7 cellular contexts compared by ENCODE assay signal in genomic region chrX:56728752-56729151, GRCh38. TPM values are rescaled to one million over a fixed set of nuclear protein-coding genes. Genes with fewer than 3 reads are reported as not detected.
DNase-seq lines count a peak whose midpoint lies in the region; ATAC-seq and TF ChIP-seq lines count a peak whose summit lies in the region.

No MANE protein-coding gene starts in this region.

- no peaks in the 10 kb centered on the region for H3K9me2 ChIP-seq in HCT116 (ENCODE audit: insufficient read depth)

- H3K27ac Mint-ChIP-seq in activated naive CD8-positive, alpha-beta T cell treated with anti-CD3 and anti-CD28 coated beads, Interleukin-2, amount 50 U/mL, for 24 hours = peak overlapping the region; percentile 86
- H3K27ac Mint-ChIP-seq in immature natural killer cell = peak overlapping the region; percentile 86 to 88 (median 87)

- ATAC-seq in HCT116 = peak; percentile 67
- no peak for ATAC-seq in activated naive CD8-positive, alpha-beta T cell treated with anti-CD3 and anti-CD28 coated beads, Interleukin-2, amount 50 U/mL, for 24 hours

- H2AFZ ChIP-seq in HCT116 (ENCODE audit: low read depth, low read length, poor library complexity, severe bottlenecking) = peak overlapping the region; percentile 59

- TF ChIP-seq CTCF in GM12865 (IDR thresholded peaks at IDR 0.05; ENCODE audit: insufficient read depth, low read depth, low read length, missing control alignments) (no peak), HCT116 (IDR thresholded peaks at IDR 0.05 in 2 of 3, conservative IDR thresholded peaks at IDR 0.05 in 1 of 3; ENCODE audit: borderline replicate concordance in 1 of 3, insufficient read depth in 1 of 3, low read depth in 2 of 3, low read length in 2 of 3) (no peak)

- intact Hi-C loops in HCT116 (cut with micrococcal nuclease) = loop anchor here (5.0 kb wide), 2 partner anchors 166 to 266 kb away; partner anchors contain the start of gene UBQLN2

- peak overlapping the region; percentile 88 for H3K4me3 Mint-ChIP-seq in activated naive CD8-positive, alpha-beta T cell treated with anti-CD3 and anti-CD28 coated beads, Interleukin-2, amount 50 U/mL, for 24 hours
- peak overlapping the region; percentile 91 to 95 (median 93) for H3K4me3 Mint-ChIP-seq in immature natural killer cell

- H3K9me3 ChIP-seq in HCT116 (ENCODE audit: control insufficient read depth in 1 of 2, insufficient read depth in 1 of 2, low read depth in 1 of 2, low read length in 2 of 2) = no peaks in the 10 kb centered on the region

- CTCF ChIA-PET in HCT116 (lab: Charles Lee) = interaction anchor here (1.0 to 1.9 kb wide), 2 partner anchors 250 to 447 kb away, joined by 4 to 14 read pairs; no protein-coding TSS in a partner anchor

- no peak for TF ChIP-seq RAD21 in HCT116 (IDR thresholded peaks at IDR 0.05; ENCODE audit: low read depth)

- DNase-seq in GM12865 (ENCODE audit: low read depth) (peak; percentile 28), HCT116 (ENCODE audit: low read depth, low spot score) (no peak), NCI-H226 (peak; percentile 9), immature natural killer cell (no peak), NCI-H1048 (lab: John Stamatoyannopoulos, UW) (no peak)
- peak; percentile 5 for DNase-seq in activated naive CD8-positive, alpha-beta T cell treated with anti-CD3 and anti-CD28 coated beads, Interleukin-2, amount 50 U/mL, for 24 hours
- DNase-seq in stimulated activated CD8-positive, alpha-beta memory T cell treated with anti-CD3 and anti-CD28 coated beads, Interleukin-4, amount 100 ng/mL, for 48 hours = peak; percentile 25

- no peaks in the 10 kb centered on the region for H3K27me3 ChIP-seq in HCT116 (ENCODE audit: insufficient read depth, low read length)

- peaks cover 3% of the 10 kb centered on the region for H3K36me3 Mint-ChIP-seq in activated naive CD8-positive, alpha-beta T cell treated with anti-CD3 and anti-CD28 coated beads, Interleukin-2, amount 50 U/mL, for 24 hours (ENCODE audit: low read depth)
- no peaks in the 10 kb centered on the region for H3K36me3 Mint-ChIP-seq in immature natural killer cell

- RAD21 ChIA-PET in HCT116 (lab: Charles Lee; ENCODE audit: low non-redundant PET in 1 of 2, low total read pairs in 2 of 2, uncharacterized antibody in 2 of 2, unreplicated experiment in 2 of 2) = no interaction called here

- no peak for TF ChIP-seq POLR2A in HCT116 (IDR thresholded peaks at IDR 0.05; ENCODE audit: borderline replicate concordance, extremely low read depth, insufficient read depth, insufficient read length)

- no peaks in the 10 kb centered on the region for H3K27me3 Mint-ChIP-seq in activated naive CD8-positive, alpha-beta T cell treated with anti-CD3 and anti-CD28 coated beads, Interleukin-2, amount 50 U/mL, for 24 hours
- peaks cover 1 to 17% (median 2%) of the 10 kb centered on the region in 3 donors for H3K27me3 Mint-ChIP-seq in immature natural killer cell (ENCODE audit: low read depth in 3 of 3)

- BruUV-seq in HCT116 (replicated peaks; lab: Mats Ljungman, UMichigan) = no TSS peak

- peak overlapping the region; percentile 69; the same call in 1 of the 2 replicates for H3K9ac ChIP-seq in HCT116 (ENCODE audit: low read length)

- H3K4me1 ChIP-seq in HCT116 (ENCODE audit: control insufficient read depth in 1 of 2, insufficient read depth in 2 of 2, low read length in 2 of 2) = peaks cover 0 to 8% of the 10 kb centered on the region in 2 experiments; a peak in 2 of 4 replicates

- no peak overlapping the region; the same call in 1 of the 2 replicates for H3K27ac ChIP-seq in HCT116 (ENCODE audit: low read depth, low read length)

- H3K79me2 ChIP-seq in HCT116 (ENCODE audit: insufficient read depth, low read length) = peaks cover 34% of the 10 kb centered on the region

- peak overlapping the region; percentile 76 for H3K4me3 ChIP-seq in GM12865 (ENCODE audit: low read depth, low read length)
- peak overlapping the region; percentile 62 to 77 for H3K4me3 ChIP-seq in HCT116 (replicated peaks in 1 of 2; ENCODE audit: low read depth in 1 of 2, low read length in 2 of 2)

- H4K20me1 ChIP-seq in HCT116 (ENCODE audit: insufficient read depth) = no peaks in the 10 kb centered on the region

- H3K4me2 ChIP-seq in HCT116 (ENCODE audit: low read length) = peak overlapping the region; percentile 72

- H3K9me3 Mint-ChIP-seq in activated naive CD8-positive, alpha-beta T cell treated with anti-CD3 and anti-CD28 coated beads, Interleukin-2, amount 50 U/mL, for 24 hours = no peaks in the 10 kb centered on the region
- no peaks in the 10 kb centered on the region for H3K9me3 Mint-ChIP-seq in immature natural killer cell

- H3K36me3 ChIP-seq in HCT116 (ENCODE audit: control insufficient read depth in 1 of 2, insufficient read depth in 2 of 2, low read length in 2 of 2) = no peaks in the 10 kb centered on the region

- POLR2A ChIA-PET in HCT116 (lab: Charles Lee) = no interaction called here

- H3K4me1 Mint-ChIP-seq in activated naive CD8-positive, alpha-beta T cell treated with anti-CD3 and anti-CD28 coated beads, Interleukin-2, amount 50 U/mL, for 24 hours = peaks cover 29% of the 10 kb centered on the region
- peaks cover 17 to 29% of the 10 kb centered on the region in 2 donors for H3K4me1 Mint-ChIP-seq in immature natural killer cell

TF ChIP-seq in HCT116, 20 proteins besides CTCF, POLR2A, EP300 and RAD21:
- TF ChIP-seq SRF (IDR thresholded peaks at IDR 0.05; ENCODE audit: low read depth) (no peak), EGR1 (IDR thresholded peaks at IDR 0.05; ENCODE audit: low read depth) (peak; percentile 44; the same call in 1 of the 2 replicates), ATF3 (IDR thresholded peaks at IDR 0.05) (no peak), ELF1 (IDR thresholded peaks at IDR 0.05; ENCODE audit: borderline replicate concordance, low read depth) (no peak), EZH2 (IDR thresholded peaks at IDR 0.05) (no peak), REST (IDR thresholded peaks at IDR 0.05; ENCODE audit: low read depth) (no peak), ZNF274 (IDR thresholded peaks at IDR 0.05; ENCODE audit: low read depth, low read length) (no peak)

RNA-seq across cellular contexts. Expression of gene NBDY, which starts 0.3 kb away (rescaled TPM):
- 65.6 TPM for total RNA-seq in HCT116 (2021; ENCODE audit: unreplicated experiment)
- 41.8 and 48.8 TPM in 2 replicates for polyA plus RNA-seq in HCT116 (2012)
- polyA plus RNA-seq in immature natural killer cell = 10 to 100 TPM; 45.8 to 49.8 (median 47.4) TPM

Comparison
In these comparisons a context has a peak if more than half of its experiments do, and no peak if none do; other contexts are left out.
1. DNase-seq: peak in GM12865 (single experiment), NCI-H226 (single experiment), activated naive CD8-positive, alpha-beta T cell treated with anti-CD3 and anti-CD28 coated beads, Interleukin-2, amount 50 U/mL, for 24 hours (single experiment) and stimulated activated CD8-positive, alpha-beta memory T cell treated with anti-CD3 and anti-CD28 coated beads, Interleukin-4, amount 100 ng/mL, for 48 hours (single experiment); none in HCT116 (single experiment), immature natural killer cell (0 of 3) and NCI-H1048 (single experiment).